ENCODE assay signal across 25 cellular contexts in genomic region chr2:169569948-169570347, GRCh38.
"Had no signal": no experiment of that assay in that cellular context is flagged by ENCODE, and none has a peak within 500 bp of the region (broad histone marks: within the 10 kb centered on the region; RNA-seq: fewer than 3 reads in every experiment).

No MANE protein-coding gene starts in this region.

- H3K36me3 ChIP-seq: adrenal gland, ascending aorta, right lobe of liver, thyroid gland had no signal

- H3K4me3 ChIP-seq: adrenal gland, ascending aorta, esophagus muscularis mucosa, heart left ventricle, right lobe of liver, skin epidermis, thyroid gland, upper lobe of right lung had no signal

- DNase-seq: activated CD4-positive, alpha-beta T cell treated with anti-CD3 and anti-CD28 coated beads for 1 hour; activated CD4-positive, alpha-beta T cell treated with anti-CD3 and anti-CD28 coated beads, Interleukin-2, amount 50 U/mL, for 1 hour; activated CD8-positive, alpha-beta T cell treated with anti-CD3 and anti-CD28 coated beads, Interleukin-2, amount 10 ng/mL, durations not matched to agents 7 days and 5 days; adrenal gland; effector memory CD4-positive, alpha-beta T cell; heart left ventricle; left ventricle myocardium superior; mammary epithelial cell; natural killer cell; posterior cingulate gyrus; right lobe of liver; stimulated activated CD4-positive, alpha-beta T cell treated with anti-CD3 and anti-CD28 coated beads, Interleukin-1b, Interleukin-23, amount 100 ng/mL, for 48 hours; substantia nigra; thyroid gland; upper lobe of right lung had no signal

- H3K9me3 ChIP-seq: adrenal gland, ascending aorta, esophagus muscularis mucosa, heart left ventricle, right lobe of liver, thyroid gland, upper lobe of right lung had no signal

- FAIRE-seq: colon, frontal cortex, islet of Langerhans had no signal

- H3K27ac Mint-ChIP-seq: activated CD8-positive, alpha-beta T cell treated with anti-CD3 and anti-CD28 coated beads, Interleukin-2, amount 10 ng/mL, durations not matched to agents 7 days and 5 days; activated naive CD8-positive, alpha-beta T cell; mesothelial cell of epicardium; natural killer cell; stimulated activated naive CD8-positive, alpha-beta T cell treated with anti-CD3 and anti-CD28 coated beads, Interleukin-15, Interleukin-2, amounts not matched to agents 100 ng/mL and 50 ng/mL, for 24 hours had no signal

- ATAC-seq: activated CD8-positive, alpha-beta T cell treated with anti-CD3 and anti-CD28 coated beads, Interleukin-2, amount 10 ng/mL, durations not matched to agents 7 days and 5 days; heart left ventricle; left ventricle myocardium superior; natural killer cell; right lobe of liver; upper lobe of right lung had no signal

- H3K36me3 Mint-ChIP-seq: natural killer cell had no signal

- H3K9me3 Mint-ChIP-seq: central memory CD8-positive, alpha-beta T cell; natural killer cell; stimulated activated naive CD8-positive, alpha-beta T cell treated with anti-CD3 and anti-CD28 coated beads, Interleukin-15, Interleukin-2, amounts not matched to agents 100 ng/mL and 50 ng/mL, for 24 hours had no signal

- H3K4me3 Mint-ChIP-seq: activated CD8-positive, alpha-beta T cell treated with anti-CD3 and anti-CD28 coated beads, Interleukin-2, amount 10 ng/mL, durations not matched to agents 7 days and 5 days; activated naive CD8-positive, alpha-beta T cell; central memory CD8-positive, alpha-beta T cell; mesothelial cell of epicardium; natural killer cell; stimulated activated naive CD8-positive, alpha-beta T cell treated with anti-CD3 and anti-CD28 coated beads, Interleukin-15, Interleukin-2, amounts not matched to agents 100 ng/mL and 50 ng/mL, for 24 hours had no signal

- H3K27ac ChIP-seq: ascending aorta, esophagus muscularis mucosa, heart left ventricle, right lobe of liver, skin epidermis, thyroid gland, upper lobe of right lung had no signal

- H3K27me3 Mint-ChIP-seq: activated naive CD8-positive, alpha-beta T cell; central memory CD8-positive, alpha-beta T cell; stimulated activated naive CD8-positive, alpha-beta T cell treated with anti-CD3 and anti-CD28 coated beads, Interleukin-15, Interleukin-2, amounts not matched to agents 100 ng/mL and 50 ng/mL, for 24 hours had no signal

- H3K27me3 ChIP-seq: adrenal gland, ascending aorta, esophagus muscularis mucosa, heart left ventricle, right lobe of liver, thyroid gland, upper lobe of right lung had no signal
